Comparison of ENCODE assay signal across 20 cellular contexts in the genomic region with DNA sequence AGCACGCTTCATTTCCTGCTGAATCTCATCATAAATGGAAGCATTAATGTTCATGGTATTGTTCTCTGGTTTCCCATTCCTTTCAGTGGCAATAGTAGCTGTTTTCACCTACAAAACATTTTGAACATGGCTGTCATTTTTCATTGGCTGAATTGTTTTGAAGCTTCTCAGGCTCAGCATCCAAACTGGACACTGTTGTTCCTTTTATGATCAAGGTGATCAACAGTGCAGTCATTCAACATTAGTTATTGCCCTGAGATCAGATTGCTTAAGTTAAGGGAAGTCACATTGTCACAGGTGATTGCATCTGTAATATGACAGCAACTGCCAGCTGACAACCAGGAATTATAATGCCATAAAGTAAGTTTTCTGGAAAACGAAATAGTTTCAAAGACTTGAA. TPM values are rescaled to one million over a fixed set of nuclear protein-coding genes. Genes with fewer than 3 reads are reported as not detected.
A peak's percentile ranks its signal among the peaks of the same experiment; 100 is the strongest.
DNase-seq lines count a peak whose midpoint lies in the region; ATAC-seq lines count a peak whose summit lies in the region.
"Had no signal": no experiment of that assay in that cellular context is flagged by ENCODE, and none has a peak within 500 bp of the region (broad histone marks: within the 10 kb centered on the region; RNA-seq: fewer than 3 reads in every experiment).

No MANE protein-coding gene starts in this region.

- no peak for ATAC-seq in activated naive CD8-positive, alpha-beta T cell treated with anti-CD3 and anti-CD28 coated beads, Interleukin-2, amount 10 ng/mL, durations not matched to agents 7 days and 5 days (ENCODE audit: low read depth)
- ATAC-seq in GM19397 (IDR thresholded peaks at IDR 0.05; ENCODE audit: unreplicated experiment) (no peak), HG02981 (IDR thresholded peaks at IDR 0.05; ENCODE audit: unreplicated experiment) (no peak)

- peaks cover 51% of the 10 kb centered on the region for H3K4me1 Mint-ChIP-seq in activated CD4-positive, alpha-beta T cell treated with anti-CD3 and anti-CD28 coated beads, Interleukin-2, amount 10 ng/mL, durations not matched to agents 24 days and 14 days
- H3K4me1 Mint-ChIP-seq in activated naive CD8-positive, alpha-beta T cell treated with anti-CD3 and anti-CD28 coated beads, Interleukin-2, amount 10 ng/mL, durations not matched to agents 7 days and 5 days = peaks cover 49% of the 10 kb centered on the region

- H3K27me3 Mint-ChIP-seq in activated CD4-positive, alpha-beta T cell treated with anti-CD3 and anti-CD28 coated beads, Interleukin-2, amount 10 ng/mL, durations not matched to agents 24 days and 14 days = no peaks in the 10 kb centered on the region
- H3K27me3 Mint-ChIP-seq in activated naive CD8-positive, alpha-beta T cell treated with anti-CD3 and anti-CD28 coated beads, Interleukin-2, amount 10 ng/mL, durations not matched to agents 7 days and 5 days = no peaks in the 10 kb centered on the region

- DNase-seq in activated CD4-positive, alpha-beta T cell treated with anti-CD3 and anti-CD28 coated beads, Interleukin-2, amount 10 ng/mL, durations not matched to agents 24 days and 14 days = no peak
- no peak for DNase-seq in activated CD4-positive, alpha-beta T cell treated with anti-CD3 and anti-CD28 coated beads, Interleukin-2, amount 50 U/mL, for 4 hours
- DNase-seq in NCI-H1105 (lab: John Stamatoyannopoulos, UW) (peak; percentile 10), NCI-H345 treated with DMSO at 0.1 percent for 48 hours (lab: John Stamatoyannopoulos, UW; ENCODE audit: unreplicated experiment) (peak; percentile 19)
- no peak for DNase-seq in activated naive CD8-positive, alpha-beta T cell treated with anti-CD3 and anti-CD28 coated beads, Interleukin-2, amount 10 ng/mL, durations not matched to agents 7 days and 5 days
- DNase-seq: amygdala, C1 segment of cervical spinal cord, Calu3, endodermal cell, H7, IMR-90, islet precursor cell, NCI-H1694 treated with DMSO at 0.1 percent for 48 hours, NCI-H524, RPMI8226, substantia nigra, WERI-Rb-1 had no signal

- intact Hi-C loops in activated CD4-positive, alpha-beta T cell treated with anti-CD3 and anti-CD28 coated beads, Interleukin-2, amount 10 ng/mL, durations not matched to agents 24 days and 14 days (cut with micrococcal nuclease) = no loop called here

- no peak overlapping the region for H3K4me3 Mint-ChIP-seq in activated CD4-positive, alpha-beta T cell treated with anti-CD3 and anti-CD28 coated beads, Interleukin-2, amount 10 ng/mL, durations not matched to agents 24 days and 14 days
- H3K4me3 Mint-ChIP-seq in activated naive CD8-positive, alpha-beta T cell treated with anti-CD3 and anti-CD28 coated beads, Interleukin-2, amount 10 ng/mL, durations not matched to agents 7 days and 5 days = no peak overlapping the region
- H3K4me3 Mint-ChIP-seq: endodermal cell had no signal

- H3K36me3 Mint-ChIP-seq in activated CD4-positive, alpha-beta T cell treated with anti-CD3 and anti-CD28 coated beads, Interleukin-2, amount 10 ng/mL, durations not matched to agents 24 days and 14 days (ENCODE audit: low read depth) = peaks cover 82% of the 10 kb centered on the region
- peaks cover 53% of the 10 kb centered on the region for H3K36me3 Mint-ChIP-seq in activated naive CD8-positive, alpha-beta T cell treated with anti-CD3 and anti-CD28 coated beads, Interleukin-2, amount 10 ng/mL, durations not matched to agents 7 days and 5 days

- POLR2A ChIA-PET in activated naive CD8-positive, alpha-beta T cell treated with anti-CD3 and anti-CD28 coated beads, Interleukin-2, amount 10 ng/mL, durations not matched to agents 7 days and 5 days (lab: Charles Lee) = no interaction called here

- H3K9me3 Mint-ChIP-seq in activated CD4-positive, alpha-beta T cell treated with anti-CD3 and anti-CD28 coated beads, Interleukin-2, amount 10 ng/mL, durations not matched to agents 24 days and 14 days = no peaks in the 10 kb centered on the region
- no peaks in the 10 kb centered on the region for H3K9me3 Mint-ChIP-seq in activated naive CD8-positive, alpha-beta T cell treated with anti-CD3 and anti-CD28 coated beads, Interleukin-2, amount 10 ng/mL, durations not matched to agents 7 days and 5 days
- H3K9me3 Mint-ChIP-seq: activated T-helper 2 cell treated with anti-CD3 and anti-CD28 coated beads, Interferon-gamma antibody, Interleukin-2, Interleukin-4, amounts not matched to agents 10 μg/mL and 5 μg/mL and 100 μg/mL, durations not matched to agents 14 hours and 24 hours and 36 hours; endodermal cell had no signal

- peak overlapping the region; percentile 34 for H3K27ac Mint-ChIP-seq in activated CD4-positive, alpha-beta T cell treated with anti-CD3 and anti-CD28 coated beads, Interleukin-2, amount 10 ng/mL, durations not matched to agents 24 days and 14 days
- peak overlapping the region; percentile 20 for H3K27ac Mint-ChIP-seq in activated naive CD8-positive, alpha-beta T cell treated with anti-CD3 and anti-CD28 coated beads, Interleukin-2, amount 10 ng/mL, durations not matched to agents 7 days and 5 days
- H3K27ac Mint-ChIP-seq: endodermal cell had no signal

RNA-seq across cellular contexts. Expression of a gene that starts 46.9 kb away (rescaled TPM):
- total RNA-seq in activated CD4-positive, alpha-beta T cell treated with anti-CD3 and anti-CD28 coated beads, Interleukin-2, amount 10 ng/mL, durations not matched to agents 24 days and 14 days = 561 and 571 TPM in 2 replicates
- 100 to 1,000 TPM; 281 to 288 TPM for total RNA-seq in activated naive CD8-positive, alpha-beta T cell treated with anti-CD3 and anti-CD28 coated beads, Interleukin-2, amount 10 ng/mL, durations not matched to agents 7 days and 5 days

Comparison
In these comparisons a context has a peak if more than half of its experiments do, and no peak if none do; other contexts are left out.
1. DNase-seq: peak in NCI-H1105 (single experiment) and NCI-H345 treated with DMSO at 0.1 percent for 48 hours (single experiment); none in activated CD4-positive, alpha-beta T cell treated with anti-CD3 and anti-CD28 coated beads, Interleukin-2, amount 10 ng/mL, durations not matched to agents 24 days and 14 days (single experiment), activated CD4-positive, alpha-beta T cell treated with anti-CD3 and anti-CD28 coated beads, Interleukin-2, amount 50 U/mL, for 4 hours (0 of 2) and activated naive CD8-positive, alpha-beta T cell treated with anti-CD3 and anti-CD28 coated beads, Interleukin-2, amount 10 ng/mL, durations not matched to agents 7 days and 5 days (single experiment).